ENCODE assay signal across 1 cellular context in the genomic region with DNA sequence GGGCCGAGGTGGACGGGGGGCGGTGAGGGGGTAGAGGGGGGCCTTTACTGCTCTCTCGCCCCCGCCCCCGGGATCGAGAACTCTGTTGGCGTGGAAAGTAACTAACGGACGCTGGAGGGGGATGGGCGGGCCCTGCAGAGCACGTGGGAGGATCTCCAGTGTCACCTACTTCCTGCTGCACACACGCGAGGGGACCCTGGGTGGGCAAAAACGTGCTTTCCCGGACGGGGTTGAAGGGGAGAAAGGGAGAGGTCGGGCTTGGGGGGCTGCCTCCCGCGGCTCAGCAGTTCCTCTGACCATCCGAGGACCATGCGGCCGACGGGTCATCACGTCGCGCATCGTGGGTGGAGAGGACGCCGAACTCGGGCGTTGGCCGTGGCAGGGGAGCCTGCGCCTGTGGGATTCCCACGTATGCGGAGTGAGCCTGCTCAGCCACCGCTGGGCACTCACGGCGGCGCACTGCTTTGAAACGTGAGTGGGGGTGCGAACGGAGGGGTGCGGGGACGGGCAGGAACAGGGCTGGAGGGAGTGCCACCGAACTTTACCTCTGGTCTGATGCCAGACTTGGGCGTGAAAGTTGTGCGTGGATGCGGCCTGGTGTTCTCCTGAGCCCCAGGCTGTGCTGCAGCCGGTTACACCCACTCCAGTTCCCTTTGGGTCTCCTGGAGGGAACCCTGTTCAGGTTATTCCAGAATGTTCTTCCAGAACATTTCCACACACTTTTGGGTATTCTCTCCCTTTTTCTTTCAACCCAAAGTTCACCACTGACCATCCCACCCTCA.
TF ChIP-seq lines count a peak whose summit lies in the region.

No MANE protein-coding gene starts in this region.

TF ChIP-seq in GM23338, 12 proteins besides CTCF, POLR2A, EP300 and RAD21 (continued from another document):
- TF ChIP-seq, protein P1, sequence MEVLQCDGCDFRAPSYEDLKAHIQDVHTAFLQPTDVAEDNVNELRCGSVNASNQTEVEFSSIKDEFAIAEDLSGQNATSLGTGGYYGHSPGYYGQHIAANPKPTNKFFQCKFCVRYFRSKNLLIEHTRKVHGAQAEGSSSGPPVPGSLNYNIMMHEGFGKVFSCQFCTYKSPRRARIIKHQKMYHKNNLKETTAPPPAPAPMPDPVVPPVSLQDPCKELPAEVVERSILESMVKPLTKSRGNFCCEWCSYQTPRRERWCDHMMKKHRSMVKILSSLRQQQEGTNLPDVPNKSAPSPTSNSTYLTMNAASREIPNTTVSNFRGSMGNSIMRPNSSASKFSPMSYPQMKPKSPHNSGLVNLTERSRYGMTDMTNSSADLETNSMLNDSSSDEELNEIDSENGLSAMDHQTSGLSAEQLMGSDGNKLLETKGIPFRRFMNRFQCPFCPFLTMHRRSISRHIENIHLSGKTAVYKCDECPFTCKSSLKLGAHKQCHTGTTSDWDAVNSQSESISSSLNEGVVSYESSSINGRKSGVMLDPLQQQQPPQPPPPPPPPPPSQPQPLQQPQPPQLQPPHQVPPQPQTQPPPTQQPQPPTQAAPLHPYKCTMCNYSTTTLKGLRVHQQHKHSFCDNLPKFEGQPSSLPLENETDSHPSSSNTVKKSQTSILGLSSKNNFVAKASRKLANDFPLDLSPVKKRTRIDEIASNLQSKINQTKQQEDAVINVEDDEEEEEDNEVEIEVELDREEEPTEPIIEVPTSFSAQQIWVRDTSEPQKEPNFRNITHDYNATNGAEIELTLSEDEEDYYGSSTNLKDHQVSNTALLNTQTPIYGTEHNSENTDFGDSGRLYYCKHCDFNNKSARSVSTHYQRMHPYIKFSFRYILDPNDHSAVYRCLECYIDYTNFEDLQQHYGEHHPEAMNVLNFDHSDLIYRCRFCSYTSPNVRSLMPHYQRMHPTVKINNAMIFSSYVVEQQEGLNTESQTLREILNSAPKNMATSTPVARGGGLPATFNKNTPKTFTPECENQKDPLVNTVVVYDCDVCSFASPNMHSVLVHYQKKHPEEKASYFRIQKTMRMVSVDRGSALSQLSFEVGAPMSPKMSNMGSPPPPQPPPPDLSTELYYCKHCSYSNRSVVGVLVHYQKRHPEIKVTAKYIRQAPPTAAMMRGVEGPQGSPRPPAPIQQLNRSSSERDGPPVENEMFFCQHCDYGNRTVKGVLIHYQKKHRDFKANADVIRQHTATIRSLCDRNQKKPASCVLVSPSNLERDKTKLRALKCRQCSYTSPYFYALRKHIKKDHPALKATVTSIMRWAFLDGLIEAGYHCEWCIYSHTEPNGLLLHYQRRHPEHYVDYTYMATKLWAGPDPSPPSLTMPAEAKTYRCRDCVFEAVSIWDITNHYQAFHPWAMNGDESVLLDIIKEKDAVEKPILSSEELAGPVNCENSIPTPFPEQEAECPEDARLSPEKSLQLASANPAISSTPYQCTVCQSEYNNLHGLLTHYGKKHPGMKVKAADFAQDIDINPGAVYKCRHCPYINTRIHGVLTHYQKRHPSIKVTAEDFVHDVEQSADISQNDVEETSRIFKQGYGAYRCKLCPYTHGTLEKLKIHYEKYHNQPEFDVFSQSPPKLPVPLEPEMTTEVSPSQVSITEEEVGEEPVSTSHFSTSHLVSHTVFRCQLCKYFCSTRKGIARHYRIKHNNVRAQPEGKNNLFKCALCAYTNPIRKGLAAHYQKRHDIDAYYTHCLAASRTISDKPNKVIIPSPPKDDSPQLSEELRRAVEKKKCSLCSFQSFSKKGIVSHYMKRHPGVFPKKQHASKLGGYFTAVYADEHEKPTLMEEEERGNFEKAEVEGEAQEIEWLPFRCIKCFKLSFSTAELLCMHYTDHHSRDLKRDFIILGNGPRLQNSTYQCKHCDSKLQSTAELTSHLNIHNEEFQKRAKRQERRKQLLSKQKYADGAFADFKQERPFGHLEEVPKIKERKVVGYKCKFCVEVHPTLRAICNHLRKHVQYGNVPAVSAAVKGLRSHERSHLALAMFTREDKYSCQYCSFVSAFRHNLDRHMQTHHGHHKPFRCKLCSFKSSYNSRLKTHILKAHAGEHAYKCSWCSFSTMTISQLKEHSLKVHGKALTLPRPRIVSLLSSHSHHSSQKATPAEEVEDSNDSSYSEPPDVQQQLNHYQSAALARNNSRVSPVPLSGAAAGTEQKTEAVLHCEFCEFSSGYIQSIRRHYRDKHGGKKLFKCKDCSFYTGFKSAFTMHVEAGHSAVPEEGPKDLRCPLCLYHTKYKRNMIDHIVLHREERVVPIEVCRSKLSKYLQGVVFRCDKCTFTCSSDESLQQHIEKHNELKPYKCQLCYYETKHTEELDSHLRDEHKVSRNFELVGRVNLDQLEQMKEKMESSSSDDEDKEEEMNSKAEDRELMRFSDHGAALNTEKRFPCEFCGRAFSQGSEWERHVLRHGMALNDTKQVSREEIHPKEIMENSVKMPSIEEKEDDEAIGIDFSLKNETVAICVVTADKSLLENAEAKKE (CRISPR knock-in tag; IDR thresholded peaks at IDR 0.05): no peak
- no peak for TF ChIP-seq EZH2phosphoT487 (IDR thresholded peaks at IDR 0.05; ENCODE audit: unreplicated experiment)
- TF ChIP-seq, protein P2, sequence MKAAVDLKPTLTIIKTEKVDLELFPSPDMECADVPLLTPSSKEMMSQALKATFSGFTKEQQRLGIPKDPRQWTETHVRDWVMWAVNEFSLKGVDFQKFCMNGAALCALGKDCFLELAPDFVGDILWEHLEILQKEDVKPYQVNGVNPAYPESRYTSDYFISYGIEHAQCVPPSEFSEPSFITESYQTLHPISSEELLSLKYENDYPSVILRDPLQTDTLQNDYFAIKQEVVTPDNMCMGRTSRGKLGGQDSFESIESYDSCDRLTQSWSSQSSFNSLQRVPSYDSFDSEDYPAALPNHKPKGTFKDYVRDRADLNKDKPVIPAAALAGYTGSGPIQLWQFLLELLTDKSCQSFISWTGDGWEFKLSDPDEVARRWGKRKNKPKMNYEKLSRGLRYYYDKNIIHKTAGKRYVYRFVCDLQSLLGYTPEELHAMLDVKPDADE (IDR thresholded peaks at IDR 0.05): no peak
- TF ChIP-seq CREB1 (CRISPR knock-in tag; IDR thresholded peaks at IDR 0.05; ENCODE audit: low read depth): no peak
- TF ChIP-seq POLR2AphosphoS5 (IDR thresholded peaks at IDR 0.05; ENCODE audit: low read depth): no peak
- TF ChIP-seq NANOG (IDR thresholded peaks at IDR 0.05; ENCODE audit: borderline replicate concordance): no peak
- no peak for TF ChIP-seq REST (IDR thresholded peaks at IDR 0.05; ENCODE audit: unreplicated experiment)
- TF ChIP-seq JUNB (IDR thresholded peaks at IDR 0.05; ENCODE audit: unreplicated experiment): no peak
- TF ChIP-seq EZH2 (IDR thresholded peaks at IDR 0.05; ENCODE audit: low read depth, unreplicated experiment): no peak
- TF ChIP-seq ZNF114 (CRISPR knock-in tag; IDR thresholded peaks at IDR 0.05): no peak
